ENCODE assay signal across 18 cellular contexts in the genomic region with DNA sequence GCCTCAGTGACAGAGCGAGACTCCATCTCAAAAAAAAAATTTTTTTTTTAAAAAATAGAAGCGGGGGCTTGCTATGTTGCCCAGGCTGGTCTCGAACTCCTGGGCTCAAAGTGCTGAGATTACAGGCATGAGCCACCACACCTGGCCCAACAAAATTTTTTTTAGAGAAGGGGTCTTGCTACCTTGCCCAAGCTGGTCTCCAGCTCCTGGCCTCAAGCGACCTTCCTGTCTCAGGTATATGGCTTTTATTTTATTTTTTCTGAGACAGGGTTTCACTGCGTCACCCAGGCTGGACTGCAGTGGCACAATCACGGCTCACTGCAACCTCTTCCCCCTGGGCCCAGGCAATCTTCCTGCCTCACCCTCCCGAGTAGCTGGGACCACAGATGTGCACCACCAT. TPM values are rescaled to one million over a fixed set of nuclear protein-coding genes. Genes with fewer than 3 reads are reported as not detected.
DNase-seq lines count a peak whose midpoint lies in the region; ATAC-seq and TF ChIP-seq lines count a peak whose summit lies in the region.
"Had no signal": no experiment of that assay in that cellular context is flagged by ENCODE, and none has a peak within 500 bp of the region (broad histone marks: within the 10 kb centered on the region; RNA-seq: fewer than 3 reads in every experiment).

No MANE protein-coding gene starts in this region.

- H2AFZ ChIP-seq in smooth muscle cell (ENCODE audit: low read depth): no peak overlapping the region

- peak overlapping the region; percentile 6 for H3K4me3 Mint-ChIP-seq in activated CD4-positive, alpha-beta memory T cell treated with anti-CD3 and anti-CD28 coated beads, Interleukin-2, amount 10 ng/mL, durations not matched to agents 7 days and 5 days
- no peak overlapping the region for H3K4me3 Mint-ChIP-seq in activated CD4-positive, alpha-beta memory T cell treated with anti-CD3 and anti-CD28 coated beads for 36 hours
- H3K4me3 Mint-ChIP-seq in WTC11: peak overlapping the region; percentile 35

- H3K9me3 ChIP-seq in right lobe of liver (no peaks in the 10 kb centered on the region), smooth muscle cell (replicated peaks; ENCODE audit: low read depth) (no peaks in the 10 kb centered on the region), uterus (no peaks in the 10 kb centered on the region)

- no peaks in the 10 kb centered on the region for H3K79me2 ChIP-seq in smooth muscle cell (ENCODE audit: low read depth)

- H3K27me3 ChIP-seq in right lobe of liver: no peaks in the 10 kb centered on the region
- peaks cover 19% of the 10 kb centered on the region for H3K27me3 ChIP-seq in smooth muscle cell (ENCODE audit: low read depth)
- no peaks in the 10 kb centered on the region for H3K27me3 ChIP-seq in uterus

- POLR2A ChIA-PET in activated CD4-positive, alpha-beta memory T cell treated with anti-CD3 and anti-CD28 coated beads, Interleukin-2, amount 10 ng/mL, durations not matched to agents 7 days and 5 days (lab: Charles Lee): interaction anchor here (1.4 kb wide), 1 partner anchor 12 kb away, joined by 3 read pairs; no protein-coding TSS in a partner anchor
- POLR2A ChIA-PET in activated CD4-positive, alpha-beta memory T cell treated with anti-CD3 and anti-CD28 coated beads for 36 hours (lab: Charles Lee): interaction anchor here (0.6 kb wide), 1 partner anchor 1799 kb away, joined by 3 read pairs; no protein-coding TSS in a partner anchor
- POLR2A ChIA-PET in WTC11 (lab: Charles Lee): interaction anchor here (0.6 to 7.5 kb wide), 5 partner anchors 18 to 416 kb away, joined by 3 to 91 read pairs (median 6); a partner anchor contains a TSS

- H3F3A ChIP-seq in smooth muscle cell (ENCODE audit: low read depth): no peaks in the 10 kb centered on the region

- ATAC-seq in WTC11: no peak
- no peak for ATAC-seq in right lobe of liver
- ATAC-seq in HG02798 (IDR thresholded peaks at IDR 0.05; ENCODE audit: poor library complexity, unreplicated experiment): no peak
- ATAC-seq: right cardiac atrium had no signal

- intact Hi-C loops in activated CD4-positive, alpha-beta memory T cell treated with anti-CD3 and anti-CD28 coated beads for 36 hours (cut with micrococcal nuclease): no loop called here
- intact Hi-C loops in right lobe of liver (cut with DNase I): no loop called here
- intact Hi-C loops in uterus (cut with DNase I; ENCODE audit: low total_unique reads): no loop called here

- peaks cover 4% of the 10 kb centered on the region for H3K36me3 Mint-ChIP-seq in activated CD4-positive, alpha-beta memory T cell treated with anti-CD3 and anti-CD28 coated beads, Interleukin-2, amount 10 ng/mL, durations not matched to agents 7 days and 5 days (ENCODE audit: low read depth)
- H3K36me3 Mint-ChIP-seq in activated CD4-positive, alpha-beta memory T cell treated with anti-CD3 and anti-CD28 coated beads for 36 hours: peaks cover 7% of the 10 kb centered on the region
- peaks cover 11% of the 10 kb centered on the region for H3K36me3 Mint-ChIP-seq in WTC11

- no peaks in the 10 kb centered on the region for H4K20me1 ChIP-seq in smooth muscle cell (ENCODE audit: low read depth)

- H3K27ac ChIP-seq in right lobe of liver (peak overlapping the region in 2 of 3 donors; percentile 30 to 47), smooth muscle cell (ENCODE audit: low read depth) (peak overlapping the region; percentile 70), uterus (no peak overlapping the region)

- H3K4me3 ChIP-seq in right lobe of liver (no peak overlapping the region), smooth muscle cell (no peak overlapping the region), uterus (no peak overlapping the region)

- TF ChIP-seq CTCF in WTC11 (IDR thresholded peaks at IDR 0.05): no peak
- TF ChIP-seq CTCF in right lobe of liver (IDR thresholded peaks at IDR 0.05): no peak
- no peak for TF ChIP-seq CTCF in smooth muscle cell (IDR thresholded peaks at IDR 0.05; ENCODE audit: borderline replicate concordance, insufficient read depth, poor library complexity, severe bottlenecking)
- no peak for TF ChIP-seq CTCF in uterus (IDR thresholded peaks at IDR 0.05)

- DNase-seq in activated CD4-positive, alpha-beta memory T cell treated with anti-CD3 and anti-CD28 coated beads, Interleukin-2, amount 10 ng/mL, durations not matched to agents 7 days and 5 days: no peak
- no peak for DNase-seq in activated CD4-positive, alpha-beta memory T cell treated with anti-CD3 and anti-CD28 coated beads for 36 hours
- DNase-seq in WTC11 (ENCODE audit: low spot score): no peak
- no peak for DNase-seq in right lobe of liver
- DNase-seq in smooth muscle cell (lab: John Stamatoyannopoulos, UW; ENCODE audit: unreplicated experiment): no peak
- DNase-seq in cerebellar cortex (ENCODE audit: low spot score): no peak
- DNase-seq in uterus: no peak
- DNase-seq: activated CD4-positive, alpha-beta T cell treated with anti-CD3 and anti-CD28 coated beads, Interleukin-2, amount 50 U/mL, for 1 hour; activated gamma-delta T cell treated with Interleukin-2 at 50 U/mL for 16 hours; cerebellar nuclear complex; GF-D8; HFFc6; NCI-H187; NCI-H524; right cardiac atrium; stimulated activated naive CD4-positive, alpha-beta T cell had no signal

- H3K9ac ChIP-seq in smooth muscle cell (ENCODE audit: low read depth): no peak overlapping the region

- no peak overlapping the region for H3K27ac Mint-ChIP-seq in activated CD4-positive, alpha-beta memory T cell treated with anti-CD3 and anti-CD28 coated beads, Interleukin-2, amount 10 ng/mL, durations not matched to agents 7 days and 5 days
- no peak overlapping the region for H3K27ac Mint-ChIP-seq in activated CD4-positive, alpha-beta memory T cell treated with anti-CD3 and anti-CD28 coated beads for 36 hours
- no peak overlapping the region for H3K27ac Mint-ChIP-seq in WTC11
- H3K27ac Mint-ChIP-seq: HFFc6 had no signal

- H3K4me1 Mint-ChIP-seq in activated CD4-positive, alpha-beta memory T cell treated with anti-CD3 and anti-CD28 coated beads, Interleukin-2, amount 10 ng/mL, durations not matched to agents 7 days and 5 days: peaks cover 15% of the 10 kb centered on the region
- H3K4me1 Mint-ChIP-seq in activated CD4-positive, alpha-beta memory T cell treated with anti-CD3 and anti-CD28 coated beads for 36 hours (ENCODE audit: low read depth): peaks cover 7% of the 10 kb centered on the region
- peaks cover 38% of the 10 kb centered on the region for H3K4me1 Mint-ChIP-seq in WTC11

- H3K4me1 ChIP-seq in right lobe of liver (peaks cover 0 to 8% (median 1%) of the 10 kb centered on the region in 4 donors), smooth muscle cell (ENCODE audit: low read depth) (peaks cover 25% of the 10 kb centered on the region), uterus (peaks cover 0 to 3% of the 10 kb centered on the region in 2 donors)

- CTCF ChIA-PET in activated CD4-positive, alpha-beta memory T cell treated with anti-CD3 and anti-CD28 coated beads, Interleukin-2, amount 10 ng/mL, durations not matched to agents 7 days and 5 days (lab: Charles Lee): interaction anchor here (2.8 to 3.0 kb wide), 2 partner anchors 103 to 114 kb away, joined by 8 to 17 read pairs; a partner anchor contains a TSS
- CTCF ChIA-PET in activated CD4-positive, alpha-beta memory T cell treated with anti-CD3 and anti-CD28 coated beads for 36 hours (lab: Charles Lee): interaction anchor here (0.9 to 2.6 kb wide), 2 partner anchors 115 to 134 kb away, joined by 5 to 14 read pairs; no protein-coding TSS in a partner anchor
- CTCF ChIA-PET in WTC11 (lab: Charles Lee): interaction anchor here (0.5 to 4.5 kb wide), 6 partner anchors 30 to 133 kb away, joined by 3 to 22 read pairs (median 4); a partner anchor contains a TSS

- H3K9me3 Mint-ChIP-seq in activated CD4-positive, alpha-beta memory T cell treated with anti-CD3 and anti-CD28 coated beads, Interleukin-2, amount 10 ng/mL, durations not matched to agents 7 days and 5 days: no peaks in the 10 kb centered on the region
- H3K9me3 Mint-ChIP-seq in activated CD4-positive, alpha-beta memory T cell treated with anti-CD3 and anti-CD28 coated beads for 36 hours: no peaks in the 10 kb centered on the region
- H3K9me3 Mint-ChIP-seq in WTC11: no peaks in the 10 kb centered on the region
- H3K9me3 Mint-ChIP-seq: HFFc6 had no signal

- TF ChIP-seq POLR2A in right lobe of liver (IDR thresholded peaks at IDR 0.05) (no peak), uterus (IDR thresholded peaks at IDR 0.05) (no peak)

- no peaks in the 10 kb centered on the region for H3K36me3 ChIP-seq in right lobe of liver
- no peaks in the 10 kb centered on the region for H3K36me3 ChIP-seq in smooth muscle cell (ENCODE audit: low read depth)
- no peaks in the 10 kb centered on the region for H3K36me3 ChIP-seq in uterus

- no peak overlapping the region for H3K4me2 ChIP-seq in smooth muscle cell

- H3K27me3 Mint-ChIP-seq in activated CD4-positive, alpha-beta memory T cell treated with anti-CD3 and anti-CD28 coated beads, Interleukin-2, amount 10 ng/mL, durations not matched to agents 7 days and 5 days: no peaks in the 10 kb centered on the region
- no peaks in the 10 kb centered on the region for H3K27me3 Mint-ChIP-seq in activated CD4-positive, alpha-beta memory T cell treated with anti-CD3 and anti-CD28 coated beads for 36 hours
- peaks cover 32% of the 10 kb centered on the region for H3K27me3 Mint-ChIP-seq in WTC11 (ENCODE audit: low read depth)

- WGBS in right lobe of liver (ENCODE audit: insufficient coverage, low coverage, low lambda C conversion rate, missing lambda C conversion rate): 85% methylated on average over 6 of the region's 7 CpGs
- WGBS in smooth muscle cell (ENCODE audit: low lambda C conversion rate): 90% methylated on average over 7 of the region's 7 CpGs

RNA-seq across cellular contexts. Expression of a gene that starts 1.6 kb away (rescaled TPM):
- total RNA-seq in activated CD4-positive, alpha-beta memory T cell treated with anti-CD3 and anti-CD28 coated beads, Interleukin-2, amount 10 ng/mL, durations not matched to agents 7 days and 5 days: 10 to 100 TPM; 12.3 to 13.7 TPM
- total RNA-seq in activated CD4-positive, alpha-beta memory T cell treated with anti-CD3 and anti-CD28 coated beads for 36 hours: 10 to 100 TPM; 14.7 to 16.8 TPM
- 23.8 to 27.6 TPM (median 26.5 TPM) in 3 replicates for total RNA-seq in WTC11 (2021)
- 1 to 10 TPM; 5.6 to 8.4 (median 7.0) TPM for total RNA-seq in right lobe of liver
- total RNA-seq in smooth muscle cell: 3.4 and 16.5 TPM in 2 replicates
- polyA plus RNA-seq in smooth muscle cell: 14.1 and 19.9 TPM in 2 replicates
- total RNA-seq in uterus: 10 to 100 TPM in 2 of 4 donors, 1 to 10 TPM in 2; 4.4 to 14.1 (median 7.7) TPM

RNA-seq across cellular contexts. Expression of a gene that starts 20.7 kb away (rescaled TPM):
- total RNA-seq in activated CD4-positive, alpha-beta memory T cell treated with anti-CD3 and anti-CD28 coated beads, Interleukin-2, amount 10 ng/mL, durations not matched to agents 7 days and 5 days: 10 to 100 TPM; 27.9 to 30.7 TPM
- 10 to 100 TPM; 31.8 to 39.2 TPM for total RNA-seq in activated CD4-positive, alpha-beta memory T cell treated with anti-CD3 and anti-CD28 coated beads for 36 hours
- 17.7 to 20.4 TPM (median 18.5 TPM) in 3 replicates for total RNA-seq in WTC11 (2021)
- 1 to 10 TPM; 1.4 to 2.8 (median 1.9) TPM for total RNA-seq in right lobe of liver
- total RNA-seq in smooth muscle cell: 14.3 and 18.3 TPM in 2 replicates
- polyA plus RNA-seq in smooth muscle cell: 7.5 and 18.0 TPM in 2 replicates
- 10 to 100 TPM in 2 of 4 donors, 1 to 10 TPM in 2; 2.3 to 19.1 (median 11.0) TPM for total RNA-seq in uterus

RNA-seq across cellular contexts. Expression of a gene that starts 29.9 kb away (rescaled TPM):
- not detected for total RNA-seq in activated CD4-positive, alpha-beta memory T cell treated with anti-CD3 and anti-CD28 coated beads, Interleukin-2, amount 10 ng/mL, durations not matched to agents 7 days and 5 days
- total RNA-seq in activated CD4-positive, alpha-beta memory T cell treated with anti-CD3 and anti-CD28 coated beads for 36 hours: not detected
- total RNA-seq in WTC11 (2021) (20.7 to 35.1 TPM (median 34.8 TPM) in 3 replicates), right lobe of liver (10 to 100 TPM; 16.1 to 37.3 (median 19.9) TPM), smooth muscle cell (not detected in 2 replicates), uterus (10 to 100 TPM in 1 of 4 donors, under 1 TPM in 2, not detected in 1; 0.51 to 15.1 (median 0.88) TPM)
- polyA plus RNA-seq in smooth muscle cell: 0.16 and 1.8 TPM in 2 replicates
- total RNA-seq: HFFc6; right cardiac atrium; T-helper 1 cell treated with Interleukin-12 subunit alpha and Interleukin-12 subunit beta and Interleukin-4 antibody, amounts not matched to agents 30 ng/mL and 1 ng/mL, for 36 hours had no signal
- polyA plus RNA-seq: right cardiac atrium had no signal

RNA-seq across cellular contexts. Expression of a gene that starts 56.8 kb away (rescaled TPM):
- 10 to 100 TPM; 57.0 to 57.2 TPM for total RNA-seq in activated CD4-positive, alpha-beta memory T cell treated with anti-CD3 and anti-CD28 coated beads, Interleukin-2, amount 10 ng/mL, durations not matched to agents 7 days and 5 days
- 10 to 100 TPM; 92.0 to 94.0 TPM for total RNA-seq in activated CD4-positive, alpha-beta memory T cell treated with anti-CD3 and anti-CD28 coated beads for 36 hours
- total RNA-seq in WTC11 (2021) (80.5 to 91.9 TPM (median 84.4 TPM) in 3 replicates), right lobe of liver (10 to 100 TPM; 24.1 to 35.0 (median 29.2) TPM), smooth muscle cell (35.6 and 43.0 TPM in 2 replicates), uterus (10 to 100 TPM; 12.4 to 54.6 (median 31.5) TPM)
- 114 and 116 TPM in 2 replicates for polyA plus RNA-seq in smooth muscle cell

RNA-seq across cellular contexts. Expression of a gene that starts 57.0 kb away (rescaled TPM):
- total RNA-seq in activated CD4-positive, alpha-beta memory T cell treated with anti-CD3 and anti-CD28 coated beads, Interleukin-2, amount 10 ng/mL, durations not matched to agents 7 days and 5 days: 1 to 10 TPM; 5.9 to 6.4 TPM
- 1 to 10 TPM; 6.1 to 6.3 TPM for total RNA-seq in activated CD4-positive, alpha-beta memory T cell treated with anti-CD3 and anti-CD28 coated beads for 36 hours
- total RNA-seq in WTC11 (2021) (6.8 to 7.1 TPM (median 6.8 TPM) in 3 replicates), right lobe of liver (1 to 10 TPM; 5.4 to 8.8 (median 7.0) TPM), smooth muscle cell (1.2 and 1.4 TPM in 2 replicates), uterus (10 to 100 TPM in 1 of 4 donors, 1 to 10 TPM in 2, under 1 TPM in 1; 0.29 to 14.1 (median 3.3) TPM)
- 4.6 and 6.2 TPM in 2 replicates for polyA plus RNA-seq in smooth muscle cell

Comparison
In these comparisons a context has a peak if more than half of its experiments do, and no peak if none do; other contexts are left out.
1. H3K27ac ChIP-seq: peak in right lobe of liver (2 of 3) and smooth muscle cell (single experiment); none in uterus (0 of 2).